Comparison of ENCODE assay signal across 8 cellular contexts in the genomic region with DNA sequence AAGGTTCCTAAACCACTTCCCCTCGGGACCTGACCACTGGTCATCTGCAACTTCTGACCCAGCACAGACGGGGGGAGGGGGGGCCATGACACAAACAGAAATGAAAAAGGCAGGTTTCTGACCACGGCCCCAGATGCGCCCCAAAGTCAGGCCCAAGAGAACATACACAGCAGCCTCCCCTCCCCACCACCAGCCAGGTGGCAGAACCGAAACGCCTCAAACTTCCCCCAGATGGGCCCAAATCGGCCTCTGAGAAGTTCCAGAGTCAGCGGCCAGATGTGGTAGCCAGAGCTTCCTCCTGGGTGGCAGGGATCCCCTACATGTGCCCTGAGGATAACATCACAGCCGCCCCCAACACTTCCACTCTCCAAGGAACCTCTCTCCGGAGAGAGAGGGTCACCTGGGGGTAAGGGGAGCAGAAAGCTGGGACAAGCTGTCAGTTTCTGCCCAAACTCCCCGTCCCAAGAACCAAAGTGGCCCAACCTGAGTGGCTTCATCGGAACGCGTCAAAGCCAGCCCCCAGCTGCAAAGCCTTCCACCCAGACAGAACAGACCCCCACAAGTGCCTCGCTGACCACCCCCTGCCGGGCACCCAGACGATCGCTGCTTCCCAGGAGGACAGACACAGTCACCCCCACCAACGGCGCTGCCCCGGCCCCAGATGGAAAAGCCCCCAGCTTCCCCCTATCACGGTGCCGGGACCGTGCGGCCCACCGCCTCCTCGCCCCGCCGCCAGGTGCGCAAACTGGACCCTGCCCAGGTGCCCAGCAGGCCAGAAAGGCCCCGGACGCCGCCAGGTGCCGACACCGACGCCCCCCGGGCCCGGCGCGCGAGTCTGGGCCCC. TPM values are rescaled to one million over a fixed set of nuclear protein-coding genes. Genes with fewer than 3 reads are reported as not detected.
DNase-seq lines count a peak whose midpoint lies in the region; ATAC-seq and TF ChIP-seq lines count a peak whose summit lies in the region.

No MANE protein-coding gene starts in this region.

- H3K27me3 ChIP-seq in BLaER1 treated with 17β-estradiol and CSF1 and Interleukin-3, amounts not matched to agents 10 nM and 100 nM = no peaks in the 10 kb centered on the region
- H3K27me3 ChIP-seq in HL-60 (ENCODE audit: insufficient read depth, poor library complexity, severe bottlenecking) = no peaks in the 10 kb centered on the region
- H3K27me3 ChIP-seq in trophoblast cell (ENCODE audit: insufficient read depth, low read length) = no peaks in the 10 kb centered on the region

- H2BK12ac ChIP-seq in trophoblast cell (ENCODE audit: low read length) = peak overlapping the region; percentile 68

- ATAC-seq in GM21717 (IDR thresholded peaks at IDR 0.05; ENCODE audit: unreplicated experiment) = no peak
- no peak for ATAC-seq in GM19324 (IDR thresholded peaks at IDR 0.05; ENCODE audit: low FRiP score, unreplicated experiment)

- TF ChIP-seq CTCF in HL-60 (IDR thresholded peaks at IDR 0.05; ENCODE audit: insufficient read depth, low read length) (no peak), foreskin fibroblast (IDR thresholded peaks at IDR 0.05; ENCODE audit: low read depth, low read length) (no peak)

- DNase-seq in HL-60 (ENCODE audit: low read depth in 1 of 2, low spot score in 1 of 2) (peak in 1 of 2 experiments; percentile 42), foreskin fibroblast (peak in 1 of 2 donors; percentile 31), trophoblast cell (peak in 1 of 2 donors; percentile 39), NCI-H2081 treated with DMSO at 0.1 percent for 48 hours (lab: John Stamatoyannopoulos, UW) (no peak)
- DNase-seq in activated T-cell treated with anti-CD3 and anti-CD28 coated beads, Interleukin-2, amount 50 U/mL, for 48 hours = peak; percentile 46 to 52

- peak overlapping the region; percentile 66 for H3K23ac ChIP-seq in trophoblast cell (ENCODE audit: low read length)

- peak overlapping the region; percentile 59 for H2BK5ac ChIP-seq in trophoblast cell (ENCODE audit: low read depth, low read length, poor library complexity)

- H4K91ac ChIP-seq in trophoblast cell (ENCODE audit: low read depth, low read length) = peak overlapping the region; percentile 34

- peak overlapping the region; percentile 79 for H3K14ac ChIP-seq in trophoblast cell (ENCODE audit: low read length)

- H3K18ac ChIP-seq in trophoblast cell (ENCODE audit: low read length) = peak overlapping the region; percentile 73

- no CpG with 5 or more reads among the region's 41 CpGs for WGBS in trophoblast cell (ENCODE audit: extremely low coverage, insufficient coverage, insufficient read length)

- no peak overlapping the region for H2AFZ ChIP-seq in trophoblast cell (ENCODE audit: insufficient read depth, low read length, poor library complexity)

- peaks cover 19% of the 10 kb centered on the region for H3K79me1 ChIP-seq in trophoblast cell (ENCODE audit: low read length)

- peak overlapping the region; percentile 89 to 100 (median 97) for H3K4me2 ChIP-seq in BLaER1 treated with 17β-estradiol and CSF1 and Interleukin-3, amounts not matched to agents 10 nM and 100 nM
- H3K4me2 ChIP-seq in trophoblast cell (ENCODE audit: low read length) = peak overlapping the region; percentile 100

- H3K4me1 ChIP-seq in BLaER1 treated with 17β-estradiol and CSF1 and Interleukin-3, amounts not matched to agents 10 nM and 100 nM = peaks cover 25 to 50% (median 40%) of the 10 kb centered on the region in 10 experiments
- peaks cover 6 to 8% of the 10 kb centered on the region in 2 experiments for H3K4me1 ChIP-seq in trophoblast cell (ENCODE audit: control insufficient read depth in 1 of 2, insufficient read depth in 2 of 2, low read length in 2 of 2)

- H3K9ac ChIP-seq in BLaER1 treated with 17β-estradiol and CSF1 and Interleukin-3, amounts not matched to agents 10 nM and 100 nM = peak overlapping the region; percentile 94 to 100 (median 97)
- peak overlapping the region; percentile 92 for H3K9ac ChIP-seq in trophoblast cell (ENCODE audit: low read length)

- peak overlapping the region; percentile 51 for H4K8ac ChIP-seq in trophoblast cell (ENCODE audit: low read depth, low read length)

- H3K27ac ChIP-seq in BLaER1 treated with 17β-estradiol and CSF1 and Interleukin-3, amounts not matched to agents 10 nM and 100 nM = peak overlapping the region; percentile 91 to 99 (median 95)
- H3K27ac ChIP-seq in HL-60 (replicated peaks) (peak overlapping the region; percentile 84), trophoblast cell (ENCODE audit: low read depth, low read length) (peak overlapping the region; percentile 97)

- H2BK120ac ChIP-seq in trophoblast cell (ENCODE audit: insufficient read depth, low read length, poor library complexity) = peak overlapping the region; percentile 73

- peak overlapping the region; percentile 64 for H4K12ac ChIP-seq in trophoblast cell (ENCODE audit: low read depth, low read length)

- peaks cover 43 to 57% (median 50%) of the 10 kb centered on the region in 11 experiments for H4K20me1 ChIP-seq in BLaER1 treated with 17β-estradiol and CSF1 and Interleukin-3, amounts not matched to agents 10 nM and 100 nM

- peaks cover 0 to 28% (median 0%) of the 10 kb centered on the region in 11 experiments; a peak in 5 of 22 replicates for H3K36me3 ChIP-seq in BLaER1 treated with 17β-estradiol and CSF1 and Interleukin-3, amounts not matched to agents 10 nM and 100 nM
- H3K36me3 ChIP-seq in trophoblast cell (ENCODE audit: control insufficient read depth in 1 of 2, insufficient read depth in 2 of 2, low read length in 2 of 2) = no peaks in the 10 kb centered on the region

- H3K9me3 ChIP-seq in BLaER1 treated with 17β-estradiol and CSF1 and Interleukin-3, amounts not matched to agents 10 nM and 100 nM (replicated peaks in 1 of 11) = 0 out of 22 replicates have a peak, but pooled peaks cover 0 to 5% (median 0%) of the 10 kb centered on the region in 11 experiments
- no peaks in the 10 kb centered on the region for H3K9me3 ChIP-seq in trophoblast cell (ENCODE audit: insufficient read depth, low read depth, low read length)

- H3K4ac ChIP-seq in trophoblast cell (ENCODE audit: low read depth, low read length) = peak overlapping the region; percentile 85

- peak overlapping the region; percentile 95 to 100 (median 100) for H3K4me3 ChIP-seq in BLaER1 treated with 17β-estradiol and CSF1 and Interleukin-3, amounts not matched to agents 10 nM and 100 nM
- peak overlapping the region; percentile 94 for H3K4me3 ChIP-seq in HL-60 (replicated peaks; ENCODE audit: insufficient read depth, low read length)
- H3K4me3 ChIP-seq in foreskin fibroblast (ENCODE audit: low read depth in 1 of 2, low read length in 2 of 2) = peak overlapping the region; percentile 97 to 100
- H3K4me3 ChIP-seq in trophoblast cell (ENCODE audit: low read depth, low read length) = peak overlapping the region; percentile 100

- H3K79me2 ChIP-seq in trophoblast cell (ENCODE audit: control insufficient read depth, insufficient read depth, low read length, poor library complexity) = peaks cover 19% of the 10 kb centered on the region

- peak overlapping the region; percentile 77 for H2AK5ac ChIP-seq in trophoblast cell (ENCODE audit: low read length)

RNA-seq across cellular contexts. Expression of a gene that starts 0.8 kb away (rescaled TPM):
- polyA plus RNA-seq in trophoblast cell (2013) = 26.7 and 26.8 TPM in 2 replicates

RNA-seq across cellular contexts. Expression of a gene that starts 22.3 kb away (rescaled TPM):
- 152 and 154 TPM in 2 replicates for polyA plus RNA-seq in trophoblast cell (2013)

RNA-seq across cellular contexts. Expression of a gene that starts 36.6 kb away (rescaled TPM):
- 112 and 120 TPM in 2 replicates for polyA plus RNA-seq in trophoblast cell (2013)

RNA-seq across cellular contexts. Expression of a gene that starts 50.6 kb away (rescaled TPM):
- 1,411 and 1,415 TPM in 2 replicates for polyA plus RNA-seq in trophoblast cell (2013)
